ENCODE assay signal across 10 cellular contexts in the genomic region with DNA sequence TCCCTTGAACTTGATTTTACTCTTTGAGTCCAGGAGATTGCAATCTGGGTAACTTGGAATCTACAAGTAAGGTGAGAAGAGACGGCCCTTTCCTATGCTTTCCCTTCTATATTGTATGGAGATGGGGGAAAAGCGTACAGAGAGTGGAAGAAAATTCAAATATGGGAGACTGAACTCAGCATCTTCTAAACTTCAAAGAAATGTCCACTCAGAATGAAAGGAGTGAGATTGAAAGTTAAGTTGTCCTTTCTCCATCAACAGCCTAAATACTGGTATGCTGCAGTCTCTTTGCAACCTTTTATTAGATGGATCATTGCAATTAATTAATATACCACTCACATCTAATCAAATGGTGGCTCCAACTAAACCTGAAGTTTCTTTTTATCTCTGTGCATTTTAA. TPM values are rescaled to one million over a fixed set of nuclear protein-coding genes. Genes with fewer than 3 reads are reported as not detected.
"Had no signal": no experiment of that assay in that cellular context is flagged by ENCODE, and none has a peak within 500 bp of the region (broad histone marks: within the 10 kb centered on the region; RNA-seq: fewer than 3 reads in every experiment).

No MANE protein-coding gene starts in this region.

- FAIRE-seq: H1, H54, HepG2 had no signal

- H3K27ac Mint-ChIP-seq: H9, HFFc6, IgD-negative memory B cell had no signal

- H3K4me3 ChIP-seq: GM23248 had no signal

- H3K4me1 Mint-ChIP-seq: IgD-negative memory B cell had no signal

- ATAC-seq: HepG2 had no signal

- H3K9ac ChIP-seq: GM23248, KMS-11 had no signal

- H3K4me2 ChIP-seq: KMS-11 had no signal

- H2AFZ ChIP-seq: GM23248 had no signal

- H3K4me3 Mint-ChIP-seq: H9, HFFc6, IgD-negative memory B cell had no signal

- DNase-seq: GM23248, H9, HCEC 1CT, HFFc6, KBM-7 had no signal

- H3K27ac ChIP-seq: GM23248, KMS-11 had no signal

- H3K36me3 Mint-ChIP-seq: IgD-negative memory B cell had no signal

- H3K9me3 Mint-ChIP-seq: H9, HFFc6, IgD-negative memory B cell had no signal

RNA-seq across cellular contexts. Expression of a gene that starts 6.4 kb away (rescaled TPM):
- total RNA-seq: GM23248 had no signal
- polyA plus RNA-seq: GM23248 had no signal
